7 cellular contexts compared by ENCODE assay signal in genomic region chr2:45879936-45880335, GRCh38.
"Had no signal": no experiment of that assay in that cellular context is flagged by ENCODE, and none has a peak within 500 bp of the region (broad histone marks: within the 10 kb centered on the region; RNA-seq: fewer than 3 reads in every experiment).

No MANE protein-coding gene starts in this region.

- DNase-seq: GM23248, GOT3, H7, HFFc6 had no signal

- H3K27ac Mint-ChIP-seq: HFFc6 had no signal

- H3K27me3 Mint-ChIP-seq: IgD-negative memory B cell had no signal

- H3K36me3 ChIP-seq: HAP-1 had no signal

- H3K4me3 Mint-ChIP-seq: HFFc6, IgD-negative memory B cell had no signal

- H3K4me3 ChIP-seq: GM23248, HAP-1 had no signal

- H3K9ac ChIP-seq: GM23248 had no signal

- H3K4me1 ChIP-seq: HAP-1 had no signal

- H3K27ac ChIP-seq: GM23248, HL-60 had no signal
